ENCODE assay signal across 14 cellular contexts in genomic region chr3:179589143-179589542, GRCh38. TPM values are rescaled to one million over a fixed set of nuclear protein-coding genes. Genes with fewer than 3 reads are reported as not detected.
DNase-seq lines count a peak whose midpoint lies in the region; ATAC-seq and TF ChIP-seq lines count a peak whose summit lies in the region.
"Had no signal": no experiment of that assay in that cellular context is flagged by ENCODE, and none has a peak within 500 bp of the region (broad histone marks: within the 10 kb centered on the region; RNA-seq: fewer than 3 reads in every experiment).

No MANE protein-coding gene starts in this region.

- DNase-seq in HT1080 (ENCODE audit: low read depth) (peak; percentile 13), foreskin keratinocyte (no peak), NCI-H1436 (lab: John Stamatoyannopoulos, UW) (no peak), HPDE6-E6E7 (ENCODE audit: extremely low spot score) (no peak)
- DNase-seq: activated CD8-positive, alpha-beta memory T cell treated with anti-CD3 and anti-CD28 coated beads, Interleukin-2, amount 10 ng/mL, durations not matched to agents 7 days and 5 days; CD8-positive, alpha-beta memory T cell; erythroblast; NCI-H748 treated with DMSO at 0.1 percent for 48 hours; nucleus accumbens had no signal

- H3K4me1 ChIP-seq in foreskin keratinocyte, result no peaks in the 10 kb centered on the region

- no peak for TF ChIP-seq CTCF in foreskin keratinocyte (conservative IDR thresholded peaks at IDR 0.05)

- H3K27me3 ChIP-seq in foreskin keratinocyte, result no peaks in the 10 kb centered on the region

- ATAC-seq in GM18508 (IDR thresholded peaks at IDR 0.05; ENCODE audit: insufficient read depth, unreplicated experiment) (peak; percentile 71), GM21717 (IDR thresholded peaks at IDR 0.05; ENCODE audit: unreplicated experiment) (peak; percentile 59), foreskin keratinocyte (peak; percentile 27), HG03135 (IDR thresholded peaks at IDR 0.05; ENCODE audit: unreplicated experiment) (no peak), GM19328 (IDR thresholded peaks at IDR 0.05; ENCODE audit: unreplicated experiment) (no peak)
- ATAC-seq: activated CD8-positive, alpha-beta memory T cell treated with anti-CD3 and anti-CD28 coated beads, Interleukin-2, amount 10 ng/mL, durations not matched to agents 7 days and 5 days; Right ventricle myocardium inferior had no signal

- no peak overlapping the region for H3K27ac ChIP-seq in foreskin keratinocyte

RNA-seq across cellular contexts. Expression of gene MRPL47, which starts 15.3 kb away (rescaled TPM):
- 146 and 148 TPM in 2 replicates for total RNA-seq in HT1080 (2014; rRNA removed; shearing (Covaris generic))
- polyA plus RNA-seq in HT1080 (2015; cell fraction: cytosol; rRNA removed), result 134 and 151 TPM in 2 replicates
- polyA plus RNA-seq in HT1080 (2015; cell fraction: nucleus; rRNA removed), result 120 and 138 TPM in 2 replicates
- total RNA-seq in foreskin keratinocyte, result 53.2 and 58.3 TPM in 2 replicates
- 74.9 and 82.9 TPM in 2 replicates for polyA plus RNA-seq in foreskin keratinocyte

RNA-seq across cellular contexts. Expression of gene NDUFB5, which starts 15.5 kb away (rescaled TPM):
- total RNA-seq in HT1080 (2014; rRNA removed; shearing (Covaris generic)), result 244 and 296 TPM in 2 replicates
- 240 and 264 TPM in 2 replicates for polyA plus RNA-seq in HT1080 (2015; cell fraction: cytosol; rRNA removed)
- polyA plus RNA-seq in HT1080 (2015; cell fraction: nucleus; rRNA removed), result 162 and 163 TPM in 2 replicates
- 70.0 and 74.1 TPM in 2 replicates for total RNA-seq in foreskin keratinocyte
- polyA plus RNA-seq in foreskin keratinocyte, result 70.1 and 73.2 TPM in 2 replicates

RNA-seq across cellular contexts. Expression of gene ACTL6A, which starts 26.4 kb away (rescaled TPM):
- 135 and 170 TPM in 2 replicates for total RNA-seq in HT1080 (2014; rRNA removed; shearing (Covaris generic))
- 181 and 268 TPM in 2 replicates for polyA plus RNA-seq in HT1080 (2015; cell fraction: cytosol; rRNA removed)
- 239 and 333 TPM in 2 replicates for polyA plus RNA-seq in HT1080 (2015; cell fraction: nucleus; rRNA removed)
- total RNA-seq in foreskin keratinocyte, result 80.6 and 84.4 TPM in 2 replicates
- 62.2 and 72.5 TPM in 2 replicates for polyA plus RNA-seq in foreskin keratinocyte

Comparison
In these comparisons a context has a peak if more than half of its experiments do, and no peak if none do; other contexts are left out.
1. ATAC-seq: peak in GM18508 (single experiment), GM21717 (single experiment) and foreskin keratinocyte (single experiment); none in HG03135 (single experiment) and GM19328 (single experiment).